In genomic region chr2:191150451-191151314, GRCh38 we compare ENCODE assay signal across 8 cellular contexts. TPM values are rescaled to one million over a fixed set of nuclear protein-coding genes. Genes with fewer than 3 reads are reported as not detected.
DNase-seq lines count a peak whose midpoint lies in the region; ATAC-seq lines count a peak whose summit lies in the region.

TSS of gene STAT4 (minus strand) at chr2:191150994. CDS start at chr2:191148203, 2,791 bp downstream.

- peak within 1 kb of the TSS; percentile 26 for H3K4me3 ChIP-seq in ectodermal cell (ENCODE audit: insufficient read depth, low read depth, low read length)
- peak within 1 kb of the TSS; percentile 74 for H3K4me3 ChIP-seq in mononuclear cell (ENCODE audit: low read length)

- ATAC-seq in GM21619 (IDR thresholded peaks at IDR 0.05; ENCODE audit: unreplicated experiment): peak; percentile 86

- no peak within 1 kb of the TSS for H3K27ac ChIP-seq in ectodermal cell (ENCODE audit: insufficient read depth, low read depth, low read length, poor library complexity, severe bottlenecking)

- H3K9me3 ChIP-seq in ectodermal cell (ENCODE audit: control insufficient read depth, low read length) (no peaks in the 10 kb centered on the region), mononuclear cell (ENCODE audit: low read depth, low read length) (no peaks in the 10 kb centered on the region)

- H3K27me3 ChIP-seq in ectodermal cell (ENCODE audit: control insufficient read depth, insufficient read depth, low read length, poor library complexity, severe bottlenecking) (peaks cover 31% of the 10 kb centered on the region), mononuclear cell (ENCODE audit: insufficient read depth, low read length) (no peaks in the 10 kb centered on the region)

- no peaks in the 10 kb centered on the region for H3K36me3 ChIP-seq in ectodermal cell (ENCODE audit: control insufficient read depth, insufficient read depth, low read length)

- WGBS in ectodermal cell, 2 experiments: 4% methylated on average over 39 of the region's 39 CpGs

- DNase-seq in Daoy (ENCODE audit: low read depth) (peak; percentile 52), LoVo (ENCODE audit: low spot score) (peak; percentile 60), cerebellar cortex (ENCODE audit: low spot score) (no peak)
- DNase-seq in activated CD4-positive, alpha-beta T cell treated with anti-CD3 and anti-CD28 coated beads, Interleukin-2, amount 50 U/mL, for 1 hour: peak; percentile 72
- DNase-seq in stimulated activated CD8-positive, alpha-beta memory T cell treated with anti-CD3 and anti-CD28 coated beads, Interleukin-4, amount 100 ng/mL, for 1 hour (ENCODE audit: low read depth in 2 of 2, low spot score in 1 of 2): peak; percentile 57 to 66

- no peaks in the 10 kb centered on the region for H3K4me1 ChIP-seq in ectodermal cell (ENCODE audit: control insufficient read depth, insufficient read depth, low read length)
- peaks cover 17% of the 10 kb centered on the region for H3K4me1 ChIP-seq in mononuclear cell (ENCODE audit: insufficient read depth, low read length)

RNA-seq across cellular contexts. Expression of gene STAT4, which starts in this region (rescaled TPM):
- 0.06 and 0.48 TPM in 2 replicates for total RNA-seq in Daoy (2014; rRNA removed; shearing (Covaris generic))
- 1.4 TPM for polyA plus RNA-seq in ectodermal cell (2013, experiment 1 of 4)
- 1.1 TPM for polyA plus RNA-seq in ectodermal cell (2013, experiment 2 of 4)
- 1.1 TPM for polyA plus RNA-seq in ectodermal cell (2013, experiment 3 of 4)
- 1.5 TPM for polyA plus RNA-seq in ectodermal cell (2013, experiment 4 of 4)
- 163 TPM for total RNA-seq in mononuclear cell

Comparison
In these comparisons a context has a peak if more than half of its experiments do, and no peak if none do; other contexts are left out.
1. RNA of gene STAT4 (total RNA-seq): 163 TPM in mononuclear cell (single experiment); 0.06 to 0.48 TPM in Daoy; every median in the first group is over 100 times any median in the second.
2. Peak in DNase-seq in Daoy; RNA of the gene not detected or under 1 TPM.